9 cellular contexts compared by ENCODE assay signal in genomic region chr10:42428534-42428933, GRCh38.
DNase-seq lines count a peak whose midpoint lies in the region; ATAC-seq and TF ChIP-seq lines count a peak whose summit lies in the region.
"Had no signal": no experiment of that assay in that cellular context is flagged by ENCODE, and none has a peak within 500 bp of the region (broad histone marks: within the 10 kb centered on the region; RNA-seq: fewer than 3 reads in every experiment).

No MANE protein-coding gene starts in this region.

- no peak overlapping the region for H3K4me3 ChIP-seq in NB4 (ENCODE audit: low read depth, low read length)
- H3K4me3 ChIP-seq in endodermal cell (ENCODE audit: low read length) = no peak overlapping the region

- ATAC-seq in GM18909 (IDR thresholded peaks at IDR 0.05; ENCODE audit: poor library complexity, unreplicated experiment) (no peak), HG02678 (IDR thresholded peaks at IDR 0.05; ENCODE audit: unreplicated experiment) (no peak)

- no peak for TF ChIP-seq POLR2A in NB4 (IDR thresholded peaks at IDR 0.05; ENCODE audit: extremely low read depth, insufficient read length)

- H3K9ac ChIP-seq in endodermal cell (ENCODE audit: extremely low read depth, low read length, poor library complexity, severe bottlenecking) = no peak overlapping the region

- no peaks in the 10 kb centered on the region for H3K4me1 ChIP-seq in endodermal cell (ENCODE audit: control insufficient read depth, insufficient read depth, low read length)

- peaks cover 4% of the 10 kb centered on the region for H3K36me3 Mint-ChIP-seq in endodermal cell (ENCODE audit: low read depth)
- H3K36me3 Mint-ChIP-seq: CD4-positive, CD25-positive, alpha-beta regulatory T cell had no signal

- DNase-seq in SKM-1 treated with dmso at 0.1 percent for 144 hours (lab: John Stamatoyannopoulos, UW; ENCODE audit: unreplicated experiment) = peak; percentile 19
- no peak for DNase-seq in SKM-1 (lab: John Stamatoyannopoulos, UW; ENCODE audit: unreplicated experiment)
- DNase-seq in NB4 (ENCODE audit: low read depth) = peak; percentile 14
- no peak for DNase-seq in endodermal cell
- DNase-seq in superior temporal gyrus (ENCODE audit: extremely low spot score) = peak; percentile 46
- no peak for DNase-seq in activated naive CD4-positive, alpha-beta T cell treated with anti-CD3 and anti-CD28 coated beads, Interleukin-2, amount 50 U/mL, for 16 hours
- DNase-seq: CD4-positive, CD25-positive, alpha-beta regulatory T cell had no signal

- H3K9me3 Mint-ChIP-seq in endodermal cell = peaks cover 79% of the 10 kb centered on the region

- 60% methylated on average over 1 of the region's 1 CpG; no CpG with 5 or more reads in 1 of the 2 experiments for WGBS in endodermal cell (ENCODE audit: insufficient coverage in 1 of 2, insufficient read length in 1 of 2), 2 experiments

- no peaks in the 10 kb centered on the region for H3K27me3 Mint-ChIP-seq in endodermal cell (ENCODE audit: insufficient read depth)

- peaks cover 41% of the 10 kb centered on the region for H3K9me3 ChIP-seq in endodermal cell (ENCODE audit: control insufficient read depth, low read length)

- H3K27me3 ChIP-seq in endodermal cell (ENCODE audit: control insufficient read depth, insufficient read depth, low read length, poor library complexity, severe bottlenecking) = no peaks in the 10 kb centered on the region

- H3K27ac Mint-ChIP-seq in endodermal cell = no peak overlapping the region
- H3K27ac Mint-ChIP-seq: CD4-positive, CD25-positive, alpha-beta regulatory T cell had no signal

- no peaks in the 10 kb centered on the region for H3K4me1 Mint-ChIP-seq in endodermal cell

- H3K4me3 Mint-ChIP-seq in endodermal cell = no peak overlapping the region

- no peaks in the 10 kb centered on the region for H3K36me3 ChIP-seq in endodermal cell (ENCODE audit: control insufficient read depth, insufficient read depth, low read length)

- peak; percentile 29 for TF ChIP-seq CTCF in NB4 (IDR thresholded peaks at IDR 0.05; ENCODE audit: low read depth, low read length)
- peak; percentile 51 for TF ChIP-seq CTCF in endodermal cell (conservative IDR thresholded peaks at IDR 0.05)

- no peak overlapping the region for H3K27ac ChIP-seq in endodermal cell (ENCODE audit: low read depth, low read length)

Comparison
In these comparisons a context has a peak if more than half of its experiments do, and no peak if none do; other contexts are left out.
1. DNase-seq: peak in SKM-1 treated with dmso at 0.1 percent for 144 hours (single experiment), NB4 (single experiment) and superior temporal gyrus (single experiment); none in SKM-1 (single experiment), endodermal cell (single experiment) and activated naive CD4-positive, alpha-beta T cell treated with anti-CD3 and anti-CD28 coated beads, Interleukin-2, amount 50 U/mL, for 16 hours (single experiment).